Comparison of ENCODE assay signal across 13 cellular contexts in the genomic region with DNA sequence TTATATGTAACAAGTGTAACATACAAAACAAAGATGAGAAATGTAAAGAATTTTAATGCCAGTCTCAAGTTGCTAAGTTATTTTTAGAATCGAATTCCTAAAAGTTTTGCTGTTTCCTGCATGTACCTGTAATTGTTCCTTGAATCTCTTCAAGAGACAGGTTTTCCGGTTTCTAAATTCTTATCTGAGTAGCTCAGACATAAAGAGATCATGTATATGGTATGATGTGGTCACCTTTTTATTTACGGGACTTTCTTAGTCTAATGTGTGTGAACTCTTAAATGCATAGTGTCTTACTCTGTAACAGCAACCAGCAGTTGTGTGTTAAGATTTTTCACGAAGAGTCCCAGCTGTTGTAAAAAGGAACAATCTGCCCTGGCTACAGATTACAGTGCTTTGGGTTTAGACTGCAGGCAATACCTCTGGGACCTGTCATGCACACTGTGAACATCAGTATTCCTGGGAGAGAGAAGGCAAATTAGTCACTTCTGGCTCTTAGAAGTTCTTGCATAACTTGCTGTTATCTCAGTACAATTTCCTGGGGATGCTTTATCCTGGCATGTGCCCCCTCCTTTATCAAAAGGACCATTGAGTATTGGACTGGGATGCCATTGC.
DNase-seq lines count a peak whose midpoint lies in the region; FAIRE-seq and TF ChIP-seq lines count a peak whose summit lies in the region.
"Had no signal": no experiment of that assay in that cellular context is flagged by ENCODE, and none has a peak within 500 bp of the region (broad histone marks: within the 10 kb centered on the region; RNA-seq: fewer than 3 reads in every experiment).

No MANE protein-coding gene starts in this region.

- no peak overlapping the region for H3K4me3 Mint-ChIP-seq in astrocyte (ENCODE audit: unreplicated experiment)
- H3K4me3 Mint-ChIP-seq: memory B cell had no signal

- no peaks in the 10 kb centered on the region for H3K27me3 Mint-ChIP-seq in astrocyte (ENCODE audit: low read depth, unreplicated experiment)
- H3K27me3 Mint-ChIP-seq: memory B cell had no signal

- no peaks in the 10 kb centered on the region for H3K9me3 ChIP-seq in astrocyte (ENCODE audit: insufficient read depth, low read depth, low read length)
- no peaks in the 10 kb centered on the region for H3K9me3 ChIP-seq in left ventricle myocardium inferior (replicated peaks)
- H3K9me3 ChIP-seq in skeletal muscle tissue (ENCODE audit: control insufficient read depth in 3 of 3, low read length in 3 of 3) = no peaks in the 10 kb centered on the region

- peak overlapping the region; percentile 34 for H3K4me2 ChIP-seq in astrocyte (ENCODE audit: low read length)

- H3K79me2 ChIP-seq in astrocyte (ENCODE audit: insufficient read depth, low read length) = peaks cover 9% of the 10 kb centered on the region

- DNase-seq in H54 (ENCODE audit: insufficient read length, low spot score) (peak; percentile 32), astrocyte (ENCODE audit: low read depth) (peak; percentile 88), left ventricle myocardium inferior (no peak), dorsolateral prefrontal cortex (no peak), T-helper 1 cell (no peak), DMS 273 treated with DMSO at 0.1 percent for 48 hours (lab: John Stamatoyannopoulos, UW) (no peak), SHP77 (lab: John Stamatoyannopoulos, UW) (no peak)
- DNase-seq: cortex of kidney, NCI-H446 treated with DMSO at 0.1 percent for 48 hours, RPMI8226 had no signal

- TF ChIP-seq CTCF in astrocyte (IDR thresholded peaks at IDR 0.05; ENCODE audit: insufficient read depth, low read depth, low read length) (no peak), left ventricle myocardium inferior (IDR thresholded peaks at IDR 0.05; ENCODE audit: borderline replicate concordance) (no peak), dorsolateral prefrontal cortex (IDR thresholded peaks at IDR 0.05 in 54 of 56, conservative IDR thresholded peaks at IDR 0.05 in 2 of 56; ENCODE audit: low read depth in 1 of 56, partially characterized antibody in 56 of 56) (no peak)

- H3K36me3 ChIP-seq in astrocyte (ENCODE audit: insufficient read depth, low read length) (no peaks in the 10 kb centered on the region), left ventricle myocardium inferior (no peaks in the 10 kb centered on the region), skeletal muscle tissue (ENCODE audit: control insufficient read depth in 3 of 3, insufficient read depth in 3 of 3, low read length in 3 of 3) (no peaks in the 10 kb centered on the region)

- H3K27ac Mint-ChIP-seq in astrocyte (ENCODE audit: unreplicated experiment) = no peak overlapping the region
- H3K27ac Mint-ChIP-seq: memory B cell had no signal

- peak; percentile 95 for FAIRE-seq in H54 (lab: Jason Lieb, UNC)
- no peak for FAIRE-seq in astrocyte (lab: Jason Lieb, UNC)
- FAIRE-seq: GM12878 had no signal

- H3K4me1 Mint-ChIP-seq in astrocyte (ENCODE audit: low read depth, unreplicated experiment) = peaks cover 28% of the 10 kb centered on the region
- H3K4me1 Mint-ChIP-seq: memory B cell had no signal

- H3K9ac ChIP-seq in astrocyte (ENCODE audit: low read length) (no peak overlapping the region), skeletal muscle tissue (ENCODE audit: low read depth in 1 of 3, low read length in 3 of 3) (no peak overlapping the region)

- H3K27ac ChIP-seq in astrocyte (ENCODE audit: low read depth, low read length) (peak overlapping the region; percentile 10), left ventricle myocardium inferior (replicated peaks) (peak overlapping the region; percentile 67), skeletal muscle tissue (ENCODE audit: low read depth, low read length) (peak overlapping the region; percentile 4), dorsolateral prefrontal cortex (no peak overlapping the region)

- no peak overlapping the region for H2AFZ ChIP-seq in astrocyte (ENCODE audit: low read depth, low read length)

- H3K27me3 ChIP-seq in astrocyte (ENCODE audit: insufficient read depth, low read length) = no peaks in the 10 kb centered on the region
- peaks cover 4% of the 10 kb centered on the region for H3K27me3 ChIP-seq in left ventricle myocardium inferior (ENCODE audit: low read depth)
- H3K27me3 ChIP-seq in skeletal muscle tissue (ENCODE audit: control insufficient read depth in 3 of 3, insufficient read depth in 3 of 3, low read length in 3 of 3) = no peaks in the 10 kb centered on the region
- H3K27me3 ChIP-seq in dorsolateral prefrontal cortex = no peaks in the 10 kb centered on the region

- H4K20me1 ChIP-seq in astrocyte (ENCODE audit: insufficient read depth, low read length) = peaks cover 27% of the 10 kb centered on the region

- H3K4me1 ChIP-seq in astrocyte (ENCODE audit: insufficient read depth, low read length) = peaks cover 12% of the 10 kb centered on the region
- H3K4me1 ChIP-seq in left ventricle myocardium inferior = peaks cover 26% of the 10 kb centered on the region
- peaks cover 6 to 34% (median 7%) of the 10 kb centered on the region in 3 donors for H3K4me1 ChIP-seq in skeletal muscle tissue (ENCODE audit: control insufficient read depth in 3 of 3, insufficient read depth in 3 of 3, low read length in 3 of 3)

- H3K4me3 ChIP-seq in astrocyte (ENCODE audit: insufficient read depth, low read depth, low read length) (no peak overlapping the region), left ventricle myocardium inferior (no peak overlapping the region), skeletal muscle tissue (ENCODE audit: low read length in 3 of 3) (no peak overlapping the region), dorsolateral prefrontal cortex (no peak overlapping the region)
- H3K4me3 ChIP-seq: GM12878 had no signal

- no peaks in the 10 kb centered on the region for H3K36me3 Mint-ChIP-seq in astrocyte (ENCODE audit: low read depth, unreplicated experiment)
- H3K36me3 Mint-ChIP-seq: memory B cell had no signal

- H3K9me3 Mint-ChIP-seq in astrocyte (ENCODE audit: unreplicated experiment) = no peaks in the 10 kb centered on the region
- H3K9me3 Mint-ChIP-seq: memory B cell had no signal

- no peak for TF ChIP-seq POLR2A in H54 (IDR thresholded peaks at IDR 0.05; ENCODE audit: low read depth, low read length)

- intact Hi-C loops in left ventricle myocardium inferior (cut with micrococcal nuclease) (no loop called here), dorsolateral prefrontal cortex (cut with DNase I) (no loop called here)

Comparison
In these comparisons a context has a peak if more than half of its experiments do, and no peak if none do; other contexts are left out.
1. DNase-seq: peak in H54 (single experiment) and astrocyte (single experiment); none in left ventricle myocardium inferior (single experiment), dorsolateral prefrontal cortex (0 of 10), T-helper 1 cell (0 of 5), DMS 273 treated with DMSO at 0.1 percent for 48 hours (single experiment) and SHP77 (0 of 2).
2. H3K27ac ChIP-seq: peak in astrocyte (single experiment), left ventricle myocardium inferior (single experiment) and skeletal muscle tissue (single experiment); none in dorsolateral prefrontal cortex (0 of 59).